Comparison of ENCODE assay signal across 8 cellular contexts in the genomic region with DNA sequence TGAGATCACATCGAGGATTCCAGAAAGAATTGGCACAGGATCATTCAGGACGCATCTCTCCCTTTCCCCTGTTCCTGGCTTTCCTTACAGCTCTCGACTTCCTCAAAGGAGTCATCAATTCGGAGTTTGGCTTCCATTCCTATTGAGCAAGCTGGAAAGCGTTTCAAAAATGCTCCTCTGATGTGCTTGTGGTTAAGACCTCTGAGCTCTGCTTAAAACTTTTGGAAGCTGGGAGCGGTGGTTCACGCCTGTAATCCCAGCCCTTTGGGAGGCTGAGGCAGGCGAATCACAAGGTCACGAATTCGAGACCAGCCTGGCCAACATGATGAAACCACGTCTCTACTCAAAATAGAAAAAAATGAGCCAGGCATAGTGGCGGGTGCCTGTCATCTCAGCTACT.
DNase-seq lines count a peak whose midpoint lies in the region; TF ChIP-seq lines count a peak whose summit lies in the region.
"Not testable (repeated sequence)": the region's sequence is repeated elsewhere in the genome, so short reads cannot be mapped to it uniquely, and the experiment has no call there.

No MANE protein-coding gene starts in this region.

- in situ Hi-C loops in ACHN (cut with HindIII; ENCODE audit: low pct_ligation_motif_present, low pct_unique_long_range_greater_than_20kb, low sequenced_read_pairs); astrocyte of the cerebellum (cut with HindIII; ENCODE audit: low sequenced_read_pairs): not testable (repeated sequence)

- not testable (repeated sequence) for H3K4me3 ChIP-seq in astrocyte of the cerebellum (ENCODE audit: low read depth, low read length); fibroblast of villous mesenchyme (ENCODE audit: low read depth, low read length); skeletal muscle cell (ENCODE audit: low read depth, low read length)

- not testable (repeated sequence) for TF ChIP-seq CTCF in astrocyte of the cerebellum (IDR thresholded peaks at IDR 0.05; ENCODE audit: low read depth, low read length, missing control alignments); fibroblast of villous mesenchyme (IDR thresholded peaks at IDR 0.05; ENCODE audit: insufficient read depth, low read depth, low read length)

- DNase-seq in ACHN (peak; percentile 19), ELR (ENCODE audit: low read depth) (peak; percentile 77), HS-27A (ENCODE audit: low read depth) (peak; percentile 74), NCI-H226 (peak; percentile 74), astrocyte of the cerebellum (ENCODE audit: low read depth) (peak; percentile 38), dedifferentiated amniotic fluid mesenchymal stem cell (ENCODE audit: extremely low spot score) (peak; percentile 22), fibroblast of villous mesenchyme (ENCODE audit: low read depth) (peak; percentile 52), skeletal muscle cell (ENCODE audit: low read depth) (peak; percentile 30)

Comparison
In these comparisons a context has a peak if more than half of its experiments do, and no peak if none do; other contexts are left out.
1. DNase-seq: peak in every context shown above with its lines; median percentile 77 in ELR; 74 in HS-27A; 74 in NCI-H226; 52 in fibroblast of villous mesenchyme; 38 in astrocyte of the cerebellum; 30 in skeletal muscle cell; 22 in dedifferentiated amniotic fluid mesenchymal stem cell; 19 in ACHN.